Comparison of ENCODE assay signal across 13 cellular contexts in the genomic region with DNA sequence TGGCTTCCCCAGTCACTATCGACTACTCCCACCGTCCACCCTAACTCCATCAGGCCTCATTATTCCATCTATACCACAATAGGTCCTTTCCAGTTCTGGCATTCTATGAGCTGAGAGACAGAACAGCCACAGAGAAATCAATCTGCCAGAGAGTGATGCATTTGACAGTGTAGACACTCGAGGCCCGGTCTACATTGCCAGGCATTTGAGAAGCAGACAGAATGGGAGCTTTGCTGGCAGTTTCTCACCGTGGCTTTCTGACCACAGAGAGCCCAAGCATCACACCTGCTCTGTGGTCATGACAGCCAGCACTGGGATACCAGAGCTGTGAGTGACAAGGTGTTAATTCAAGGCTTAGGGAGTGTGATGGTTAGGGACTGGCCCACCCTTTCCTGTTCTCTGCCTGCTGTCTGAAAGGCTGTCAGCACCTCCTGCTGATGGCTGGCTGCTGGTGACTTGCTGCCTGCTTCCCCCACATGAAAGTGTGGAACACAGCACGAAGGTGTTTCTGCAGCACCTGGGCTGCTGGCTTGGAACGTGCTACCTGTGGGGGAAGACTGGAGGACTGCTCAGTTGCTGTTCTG.
DNase-seq lines count a peak whose midpoint lies in the region; ATAC-seq and TF ChIP-seq lines count a peak whose summit lies in the region.
"Had no signal": no experiment of that assay in that cellular context is flagged by ENCODE, and none has a peak within 500 bp of the region (broad histone marks: within the 10 kb centered on the region; RNA-seq: fewer than 3 reads in every experiment).

No MANE protein-coding gene starts in this region.

- peak; percentile 74 for ATAC-seq in GM18858 (IDR thresholded peaks at IDR 0.05; ENCODE audit: unreplicated experiment)

- no peaks in the 10 kb centered on the region for H3K9me3 Mint-ChIP-seq in immature natural killer cell
- H3K9me3 Mint-ChIP-seq: activated T-cell treated with anti-CD3 and anti-CD28 coated beads, Interleukin-2, amount 50 U/mL, for 24 hours had no signal

- peak overlapping the region in 4 of 6 donors; percentile 53 to 86 (median 69) for H3K27ac Mint-ChIP-seq in immature natural killer cell
- H3K27ac Mint-ChIP-seq: activated T-cell treated with anti-CD3 and anti-CD28 coated beads, Interleukin-2, amount 50 U/mL, for 24 hours had no signal

- DNase-seq in HFF-Myc (ENCODE audit: extremely low read depth, low read depth), result no peak
- DNase-seq in NCI-H2081 (lab: John Stamatoyannopoulos, UW), result peak; percentile 34 to 64
- peak; percentile 37 to 60 (median 53) for DNase-seq in immature natural killer cell
- DNase-seq in DMS 273 (lab: John Stamatoyannopoulos, UW; ENCODE audit: unreplicated experiment), result no peak
- DNase-seq in ecto neural progenitor cell (ENCODE audit: low spot score), result no peak
- no peak for DNase-seq in NCI-H2029 treated with DMSO at 0.1 percent for 48 hours (lab: John Stamatoyannopoulos, UW)
- no peak for DNase-seq in MV-4-11 (lab: John Stamatoyannopoulos, UW)
- DNase-seq: activated T-cell treated with anti-CD3 and anti-CD28 coated beads, Interleukin-2, amount 50 U/mL, for 24 hours; dermis blood vessel endothelial cell; DMS 273 treated with DMSO at 0.1 percent for 48 hours; HCEC 1CT; T-helper 1 cell had no signal

- H3K4me3 Mint-ChIP-seq in immature natural killer cell, result peak overlapping the region in 1 of 5 donors; percentile 42
- H3K4me3 Mint-ChIP-seq: activated T-cell treated with anti-CD3 and anti-CD28 coated beads, Interleukin-2, amount 50 U/mL, for 24 hours had no signal

- peak; percentile 20 for TF ChIP-seq CTCF in HFF-Myc (IDR thresholded peaks at IDR 0.05; ENCODE audit: low read depth, low read length, missing control alignments)

- H3K4me3 ChIP-seq in HFF-Myc (replicated peaks; ENCODE audit: low read depth, low read length), result no peak overlapping the region

- peaks cover 5 to 8% (median 6%) of the 10 kb centered on the region in 3 donors for H3K27me3 Mint-ChIP-seq in immature natural killer cell (ENCODE audit: low read depth in 3 of 3)

- H3K36me3 Mint-ChIP-seq in immature natural killer cell, result no peaks in the 10 kb centered on the region

- peaks cover 10 to 11% of the 10 kb centered on the region in 2 donors for H3K4me1 Mint-ChIP-seq in immature natural killer cell

Comparison
In these comparisons a context has a peak if more than half of its experiments do, and no peak if none do; other contexts are left out.
1. DNase-seq: peak in NCI-H2081 (2 of 2) and immature natural killer cell (3 of 3); none in HFF-Myc (single experiment), DMS 273 (single experiment), ecto neural progenitor cell (single experiment), NCI-H2029 treated with DMSO at 0.1 percent for 48 hours (single experiment) and MV-4-11 (single experiment).